In genomic region chr12:66813137-66813867, GRCh38 we compare ENCODE assay signal across 11 cellular contexts.
DNase-seq lines count a peak whose midpoint lies in the region; ATAC-seq and TF ChIP-seq lines count a peak whose summit lies in the region.
"Had no signal": no experiment of that assay in that cellular context is flagged by ENCODE, and none has a peak within 500 bp of the region (broad histone marks: within the 10 kb centered on the region; RNA-seq: fewer than 3 reads in every experiment).

No MANE protein-coding gene starts in this region.

- no peaks in the 10 kb centered on the region for H3K36me3 ChIP-seq in OCI-LY7 (ENCODE audit: insufficient read depth, low read length)

- ATAC-seq in HG02852 (IDR thresholded peaks at IDR 0.05; ENCODE audit: unreplicated experiment) = no peak

- H3K36me3 Mint-ChIP-seq in activated CD4-positive, alpha-beta T cell treated with anti-CD3 and anti-CD28 coated beads, Interleukin-2, amount 10 ng/mL, durations not matched to agents 7 days and 5 days (ENCODE audit: low read depth) = no peaks in the 10 kb centered on the region
- H3K36me3 Mint-ChIP-seq in CD14-positive monocyte = no peaks in the 10 kb centered on the region
- H3K36me3 Mint-ChIP-seq: memory B cell had no signal

- peak overlapping the region; percentile 51 for H3K27ac ChIP-seq in OCI-LY7 (ENCODE audit: low read depth, low read length, poor library complexity, severe bottlenecking)

- no peaks in the 10 kb centered on the region for H4K20me1 ChIP-seq in OCI-LY7 (ENCODE audit: insufficient read depth, low read length)

- CTCF ChIA-PET in activated CD4-positive, alpha-beta T cell treated with anti-CD3 and anti-CD28 coated beads, Interleukin-2, amount 10 ng/mL, durations not matched to agents 7 days and 5 days (lab: Charles Lee) = no interaction called here
- CTCF ChIA-PET in OCI-LY7 (lab: Charles Lee; ENCODE audit: unreplicated experiment) = no interaction called here

- DNase-seq in activated CD4-positive, alpha-beta T cell treated with anti-CD3 and anti-CD28 coated beads for 48 hours = peak; percentile 27
- DNase-seq in activated CD4-positive, alpha-beta T cell treated with anti-CD3 and anti-CD28 coated beads, Interleukin-2, amount 10 ng/mL, durations not matched to agents 7 days and 5 days = no peak
- DNase-seq in KG1 (lab: John Stamatoyannopoulos, UW) (peak; percentile 10), OCI-LY7 (ENCODE audit: low spot score) (peak; percentile 57), kidney glomerular epithelial cell (lab: John Stamatoyannopoulos, UW) (peak; percentile 26), CD14-positive monocyte (ENCODE audit: low spot score) (no peak), AG20443 (ENCODE audit: low spot score) (no peak)
- DNase-seq: amygdala; effector CD8-positive, alpha-beta T cell had no signal

- H3K79me2 ChIP-seq in OCI-LY7 (ENCODE audit: insufficient read depth, low read depth, low read length) = no peaks in the 10 kb centered on the region

- no TSS peak for BruUV-seq in OCI-LY7 (replicated peaks; lab: Mats Ljungman, UMichigan)

- intact Hi-C loops in OCI-LY7 (cut with micrococcal nuclease; ENCODE audit: unreplicated experiment) = no loop called here
- intact Hi-C loops in CD14-positive monocyte (cut with micrococcal nuclease) = no loop called here

- peak overlapping the region; percentile 50 for H3K4me2 ChIP-seq in OCI-LY7 (ENCODE audit: low read length)

- POLR2A ChIA-PET in activated CD4-positive, alpha-beta T cell treated with anti-CD3 and anti-CD28 coated beads, Interleukin-2, amount 10 ng/mL, durations not matched to agents 7 days and 5 days (lab: Charles Lee) = no interaction called here
- POLR2A ChIA-PET in OCI-LY7 (lab: Charles Lee) = no interaction called here

- no peaks in the 10 kb centered on the region for H3K9me3 ChIP-seq in OCI-LY7 (ENCODE audit: low read length)

- H3K4me3 ChIP-seq in OCI-LY7 (ENCODE audit: low read depth, low read length, poor library complexity, severe bottlenecking) = peak overlapping the region; percentile 6

- H3K4me1 Mint-ChIP-seq in activated CD4-positive, alpha-beta T cell treated with anti-CD3 and anti-CD28 coated beads, Interleukin-2, amount 10 ng/mL, durations not matched to agents 7 days and 5 days = peaks cover 9% of the 10 kb centered on the region
- no peaks in the 10 kb centered on the region for H3K4me1 Mint-ChIP-seq in CD14-positive monocyte

- no peak overlapping the region for H3K27ac Mint-ChIP-seq in activated CD4-positive, alpha-beta T cell treated with anti-CD3 and anti-CD28 coated beads, Interleukin-2, amount 10 ng/mL, durations not matched to agents 7 days and 5 days
- H3K27ac Mint-ChIP-seq in CD14-positive monocyte = no peak overlapping the region
- H3K27ac Mint-ChIP-seq: memory B cell had no signal

- TF ChIP-seq CTCF in OCI-LY7 (conservative IDR thresholded peaks at IDR 0.05; ENCODE audit: low read length) = no peak
- no peak for TF ChIP-seq CTCF in CD14-positive monocyte (IDR thresholded peaks at IDR 0.05)

- H3K27me3 Mint-ChIP-seq in activated CD4-positive, alpha-beta T cell treated with anti-CD3 and anti-CD28 coated beads, Interleukin-2, amount 10 ng/mL, durations not matched to agents 7 days and 5 days = no peaks in the 10 kb centered on the region
- H3K27me3 Mint-ChIP-seq in CD14-positive monocyte (ENCODE audit: low read depth in 3 of 3) = peaks cover 0 to 3% (median 2%) of the 10 kb centered on the region in 3 donors

- H3K4me3 Mint-ChIP-seq in activated CD4-positive, alpha-beta T cell treated with anti-CD3 and anti-CD28 coated beads, Interleukin-2, amount 10 ng/mL, durations not matched to agents 7 days and 5 days = no peak overlapping the region
- H3K4me3 Mint-ChIP-seq in CD14-positive monocyte = no peak overlapping the region
- H3K4me3 Mint-ChIP-seq: memory B cell had no signal

- peak overlapping the region; percentile 65 for H2AFZ ChIP-seq in OCI-LY7 (ENCODE audit: low read length)

- H3K4me1 ChIP-seq in OCI-LY7 (ENCODE audit: insufficient read depth, low read length, poor library complexity, severe bottlenecking) = peaks cover 57% of the 10 kb centered on the region

- no peaks in the 10 kb centered on the region for H3K9me2 ChIP-seq in OCI-LY7 (ENCODE audit: insufficient read depth, low read length)

- no peaks in the 10 kb centered on the region for H3K9me3 Mint-ChIP-seq in activated CD4-positive, alpha-beta T cell treated with anti-CD3 and anti-CD28 coated beads, Interleukin-2, amount 10 ng/mL, durations not matched to agents 7 days and 5 days
- H3K9me3 Mint-ChIP-seq in CD14-positive monocyte = peaks cover 0 to 2% (median 0%) of the 10 kb centered on the region in 7 donors
- H3K9me3 Mint-ChIP-seq: memory B cell had no signal

Comparison
In these comparisons a context has a peak if more than half of its experiments do, and no peak if none do; other contexts are left out.
1. DNase-seq: peak in activated CD4-positive, alpha-beta T cell treated with anti-CD3 and anti-CD28 coated beads for 48 hours (single experiment), KG1 (single experiment), OCI-LY7 (single experiment) and kidney glomerular epithelial cell (single experiment); none in activated CD4-positive, alpha-beta T cell treated with anti-CD3 and anti-CD28 coated beads, Interleukin-2, amount 10 ng/mL, durations not matched to agents 7 days and 5 days (single experiment), CD14-positive monocyte (single experiment) and AG20443 (single experiment).